ENCODE assay signal across 32 cellular contexts in the genomic region with DNA sequence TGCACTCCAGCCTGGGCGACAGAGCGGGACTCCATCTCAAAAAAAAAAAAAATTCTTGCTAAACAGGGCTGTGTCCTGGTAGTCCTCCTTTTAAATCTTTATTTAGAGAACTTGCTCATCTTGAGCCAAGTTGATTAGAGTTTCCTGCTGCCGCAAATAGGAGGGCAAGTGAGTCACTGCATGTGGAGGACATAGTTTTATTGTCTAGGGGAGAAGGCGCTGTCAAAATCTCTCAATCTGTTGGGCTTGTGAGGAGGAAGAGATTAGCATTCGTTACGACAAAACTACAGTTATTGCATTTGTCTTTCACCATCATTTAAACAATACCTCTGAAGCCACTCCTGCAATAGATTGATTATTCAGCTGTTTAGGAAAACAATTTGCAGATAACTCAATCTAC. TPM values are rescaled to one million over a fixed set of nuclear protein-coding genes. Genes with fewer than 3 reads are reported as not detected.
DNase-seq lines count a peak whose midpoint lies in the region; ATAC-seq lines count a peak whose summit lies in the region.
"Had no signal": no experiment of that assay in that cellular context is flagged by ENCODE, and none has a peak within 500 bp of the region (broad histone marks: within the 10 kb centered on the region; RNA-seq: fewer than 3 reads in every experiment).

No MANE protein-coding gene starts in this region.

- DNase-seq in M059J (ENCODE audit: low read depth): peak; percentile 37
- DNase-seq in NOMO-1 (lab: John Stamatoyannopoulos, UW; ENCODE audit: unreplicated experiment in 2 of 2): peak; percentile 92 to 94
- DNase-seq in activated T-helper 1 cell treated with anti-CD3 and anti-CD28 coated beads, Interleukin-12 subunit alpha, Interleukin-12 subunit beta, Interleukin-2, Interleukin-4 antibody, amounts not matched to agents 30 ng/mL and 10 ng/mL and 1 ng/mL, durations not matched to agents 14 hours and 24 hours and 36 hours (ENCODE audit: low spot score): no peak
- DNase-seq in natural killer cell treated with Interleukin-12 subunit alpha and Interleukin-12 subunit beta and Interleukin-15 and Interleukin-18, amount 100 ng/mL, for 72 hours (ENCODE audit: low spot score): no peak
- no peak for DNase-seq in NCI-H748 (lab: John Stamatoyannopoulos, UW; ENCODE audit: unreplicated experiment)
- no peak for DNase-seq in Right ventricle myocardium inferior (ENCODE audit: missing footprints)
- DNase-seq: activated CD4-positive, alpha-beta T cell treated with anti-CD3 and anti-CD28 coated beads for 1 hour; activated CD8-positive, alpha-beta T cell treated with anti-CD3 and anti-CD28 coated beads, Interleukin-2, amount 10 ng/mL, durations not matched to agents 7 days and 5 days; amniotic stem cell; CD4-positive, CD25-positive, alpha-beta regulatory T cell; DND-41; GOT3; hypothalamus; mammary epithelial cell; mucosa of descending colon; NCI-H1417 treated with DMSO at 0.1 percent for 48 hours; NCI-H2081; NCI-H345; NCI-H69 had no signal

- no peak for ATAC-seq in natural killer cell treated with Interleukin-12 subunit alpha and Interleukin-12 subunit beta and Interleukin-15 and Interleukin-18, amount 100 ng/mL, for 72 hours
- ATAC-seq in GM19328 (IDR thresholded peaks at IDR 0.05; ENCODE audit: unreplicated experiment): no peak
- no peak for ATAC-seq in Right ventricle myocardium inferior
- ATAC-seq: activated CD8-positive, alpha-beta T cell treated with anti-CD3 and anti-CD28 coated beads, Interleukin-2, amount 10 ng/mL, durations not matched to agents 7 days and 5 days; mucosa of descending colon; stimulated activated effector memory CD8-positive, alpha-beta T cell treated with anti-CD3 and anti-CD28 coated beads, Interleukin-12 subunit alpha, Interleukin-12 subunit beta, amount 100 ng/mL, for 72 hours had no signal

- H3K36me3 Mint-ChIP-seq in activated T-helper 1 cell treated with anti-CD3 and anti-CD28 coated beads, Interleukin-12 subunit alpha, Interleukin-12 subunit beta, Interleukin-2, Interleukin-4 antibody, amounts not matched to agents 30 ng/mL and 10 ng/mL and 1 ng/mL, durations not matched to agents 14 hours and 24 hours and 36 hours (ENCODE audit: low read depth): peaks cover 13% of the 10 kb centered on the region
- H3K36me3 Mint-ChIP-seq in natural killer cell treated with Interleukin-12 subunit alpha and Interleukin-12 subunit beta and Interleukin-15 and Interleukin-18, amount 100 ng/mL, for 72 hours: no peaks in the 10 kb centered on the region
- H3K36me3 Mint-ChIP-seq: activated naive CD4-positive, alpha-beta T cell treated with anti-CD3 and anti-CD28 coated beads, Interleukin-2, amount 50 U/mL, for 24 hours; brain; CD4-positive, CD25-positive, alpha-beta regulatory T cell had no signal

- H3K9me3 Mint-ChIP-seq in activated T-helper 1 cell treated with anti-CD3 and anti-CD28 coated beads, Interleukin-12 subunit alpha, Interleukin-12 subunit beta, Interleukin-2, Interleukin-4 antibody, amounts not matched to agents 30 ng/mL and 10 ng/mL and 1 ng/mL, durations not matched to agents 14 hours and 24 hours and 36 hours: peaks cover 4% of the 10 kb centered on the region
- peaks cover 3% of the 10 kb centered on the region for H3K9me3 Mint-ChIP-seq in natural killer cell treated with Interleukin-12 subunit alpha and Interleukin-12 subunit beta and Interleukin-15 and Interleukin-18, amount 100 ng/mL, for 72 hours
- H3K9me3 Mint-ChIP-seq: activated naive CD4-positive, alpha-beta T cell treated with anti-CD3 and anti-CD28 coated beads, Interleukin-2, amount 50 U/mL, for 24 hours; activated T-helper 2 cell treated with anti-CD3 and anti-CD28 coated beads, Interferon-gamma antibody, Interleukin-2, Interleukin-4, amounts not matched to agents 10 μg/mL and 5 μg/mL and 100 μg/mL, durations not matched to agents 14 hours and 24 hours and 36 hours; CD4-positive, CD25-positive, alpha-beta regulatory T cell; nephron; stimulated activated effector memory CD8-positive, alpha-beta T cell treated with anti-CD3 and anti-CD28 coated beads, Interleukin-12 subunit alpha, Interleukin-12 subunit beta, amount 100 ng/mL, for 72 hours had no signal

- intact Hi-C loops in activated T-helper 1 cell treated with anti-CD3 and anti-CD28 coated beads, Interleukin-12 subunit alpha, Interleukin-12 subunit beta, Interleukin-2, Interleukin-4 antibody, amounts not matched to agents 30 ng/mL and 10 ng/mL and 1 ng/mL, durations not matched to agents 14 hours and 24 hours and 36 hours (cut with micrococcal nuclease): no loop called here
- intact Hi-C loops in Right ventricle myocardium inferior (cut with DNase I): no loop called here

- peaks cover 54% of the 10 kb centered on the region for H3K4me1 Mint-ChIP-seq in activated T-helper 1 cell treated with anti-CD3 and anti-CD28 coated beads, Interleukin-12 subunit alpha, Interleukin-12 subunit beta, Interleukin-2, Interleukin-4 antibody, amounts not matched to agents 30 ng/mL and 10 ng/mL and 1 ng/mL, durations not matched to agents 14 hours and 24 hours and 36 hours (ENCODE audit: low read depth)
- H3K4me1 Mint-ChIP-seq in natural killer cell treated with Interleukin-12 subunit alpha and Interleukin-12 subunit beta and Interleukin-15 and Interleukin-18, amount 100 ng/mL, for 72 hours (ENCODE audit: low read depth in 2 of 2): peaks cover 47% of the 10 kb centered on the region in 2 donors

- peak overlapping the region; percentile 30 for H3K27ac Mint-ChIP-seq in activated T-helper 1 cell treated with anti-CD3 and anti-CD28 coated beads, Interleukin-12 subunit alpha, Interleukin-12 subunit beta, Interleukin-2, Interleukin-4 antibody, amounts not matched to agents 30 ng/mL and 10 ng/mL and 1 ng/mL, durations not matched to agents 14 hours and 24 hours and 36 hours
- H3K27ac Mint-ChIP-seq in natural killer cell treated with Interleukin-12 subunit alpha and Interleukin-12 subunit beta and Interleukin-15 and Interleukin-18, amount 100 ng/mL, for 72 hours: peak overlapping the region in 1 of 2 donors; percentile 58
- H3K27ac Mint-ChIP-seq: activated CD8-positive, alpha-beta T cell treated with anti-CD3 and anti-CD28 coated beads, Interleukin-2, amount 10 ng/mL, durations not matched to agents 7 days and 5 days; activated naive CD4-positive, alpha-beta T cell treated with anti-CD3 and anti-CD28 coated beads, Interleukin-2, amount 50 U/mL, for 24 hours; activated T-helper 2 cell treated with anti-CD3 and anti-CD28 coated beads, Interferon-gamma antibody, Interleukin-2, Interleukin-4, amounts not matched to agents 10 μg/mL and 5 μg/mL and 100 μg/mL, durations not matched to agents 14 hours and 24 hours and 36 hours; CD4-positive, CD25-positive, alpha-beta regulatory T cell; nephron; stimulated activated effector memory CD8-positive, alpha-beta T cell treated with anti-CD3 and anti-CD28 coated beads, Interleukin-12 subunit alpha, Interleukin-12 subunit beta, amount 100 ng/mL, for 72 hours had no signal

- peaks cover 7% of the 10 kb centered on the region for H3K27me3 Mint-ChIP-seq in activated T-helper 1 cell treated with anti-CD3 and anti-CD28 coated beads, Interleukin-12 subunit alpha, Interleukin-12 subunit beta, Interleukin-2, Interleukin-4 antibody, amounts not matched to agents 30 ng/mL and 10 ng/mL and 1 ng/mL, durations not matched to agents 14 hours and 24 hours and 36 hours (ENCODE audit: insufficient read depth)
- peaks cover 0 to 11% of the 10 kb centered on the region in 2 donors for H3K27me3 Mint-ChIP-seq in natural killer cell treated with Interleukin-12 subunit alpha and Interleukin-12 subunit beta and Interleukin-15 and Interleukin-18, amount 100 ng/mL, for 72 hours
- H3K27me3 Mint-ChIP-seq: activated naive CD4-positive, alpha-beta T cell treated with anti-CD3 and anti-CD28 coated beads, Interleukin-2, amount 50 U/mL, for 24 hours had no signal

- H3K4me3 Mint-ChIP-seq in activated T-helper 1 cell treated with anti-CD3 and anti-CD28 coated beads, Interleukin-12 subunit alpha, Interleukin-12 subunit beta, Interleukin-2, Interleukin-4 antibody, amounts not matched to agents 30 ng/mL and 10 ng/mL and 1 ng/mL, durations not matched to agents 14 hours and 24 hours and 36 hours: no peak overlapping the region
- H3K4me3 Mint-ChIP-seq in natural killer cell treated with Interleukin-12 subunit alpha and Interleukin-12 subunit beta and Interleukin-15 and Interleukin-18, amount 100 ng/mL, for 72 hours: peak overlapping the region; percentile 1
- H3K4me3 Mint-ChIP-seq: activated CD8-positive, alpha-beta T cell treated with anti-CD3 and anti-CD28 coated beads, Interleukin-2, amount 10 ng/mL, durations not matched to agents 7 days and 5 days; activated naive CD4-positive, alpha-beta T cell treated with anti-CD3 and anti-CD28 coated beads, Interleukin-2, amount 50 U/mL, for 24 hours; brain; CD4-positive, CD25-positive, alpha-beta regulatory T cell; nephron; stimulated activated effector memory CD8-positive, alpha-beta T cell treated with anti-CD3 and anti-CD28 coated beads, Interleukin-12 subunit alpha, Interleukin-12 subunit beta, amount 100 ng/mL, for 72 hours had no signal

RNA-seq across cellular contexts. Expression of a gene that starts 11.5 kb away (rescaled TPM):
- 0.02 and 0.05 TPM in 2 replicates for total RNA-seq in M059J (2014; rRNA removed; shearing (Covaris generic))
- total RNA-seq in activated T-helper 1 cell treated with anti-CD3 and anti-CD28 coated beads, Interleukin-12 subunit alpha, Interleukin-12 subunit beta, Interleukin-2, Interleukin-4 antibody, amounts not matched to agents 30 ng/mL and 10 ng/mL and 1 ng/mL, durations not matched to agents 14 hours and 24 hours and 36 hours: 1.6 and 2.4 TPM in 2 replicates
- total RNA-seq in natural killer cell treated with Interleukin-12 subunit alpha and Interleukin-12 subunit beta and Interleukin-15 and Interleukin-18, amount 100 ng/mL, for 72 hours: under 1 TPM; 0.19 to 0.28 TPM
- not detected for total RNA-seq in Right ventricle myocardium inferior
- total RNA-seq: CD4-positive, CD25-positive, alpha-beta regulatory T cell; chondrocyte; endothelial cell of umbilical vein; HT-29; mammary epithelial cell; osteocyte; RPMI7951; SK-MEL-5; tibial nerve had no signal

Comparison
In these comparisons a context has a peak if more than half of its experiments do, and no peak if none do; other contexts are left out.
1. DNase-seq: peak in M059J (single experiment) and NOMO-1 (2 of 2); none in activated T-helper 1 cell treated with anti-CD3 and anti-CD28 coated beads, Interleukin-12 subunit alpha, Interleukin-12 subunit beta, Interleukin-2, Interleukin-4 antibody, amounts not matched to agents 30 ng/mL and 10 ng/mL and 1 ng/mL, durations not matched to agents 14 hours and 24 hours and 36 hours (single experiment), natural killer cell treated with Interleukin-12 subunit alpha and Interleukin-12 subunit beta and Interleukin-15 and Interleukin-18, amount 100 ng/mL, for 72 hours (single experiment), NCI-H748 (single experiment) and Right ventricle myocardium inferior (single experiment).